Comparison of ENCODE assay signal across 25 cellular contexts in genomic region chr14:23862513-23862912, GRCh38.
"Had no signal": no experiment of that assay in that cellular context is flagged by ENCODE, and none has a peak within 500 bp of the region (broad histone marks: within the 10 kb centered on the region; RNA-seq: fewer than 3 reads in every experiment).

No MANE protein-coding gene starts in this region.

- H3K36me3 ChIP-seq: left ventricle myocardium inferior, ovary, prostate gland, suprapubic skin, thoracic aorta, tibial nerve, uterus had no signal

- H3K4me3 ChIP-seq: left ventricle myocardium inferior, lung, mucosa of descending colon, ovary, prostate gland, skin epidermis, suprapubic skin, thoracic aorta, tibial nerve, uterus had no signal

- H3K4me1 Mint-ChIP-seq: naive thymus-derived CD4-positive, alpha-beta T cell; stimulated activated naive B cell treated with anti-CD40 and anti-IgM and Interleukin-4, amounts not matched to agents 10 μg/mL and 1 μg/mL and 100 μg/mL, for 72 hours had no signal

- H3K4me3 Mint-ChIP-seq: naive thymus-derived CD4-positive, alpha-beta T cell; natural killer cell treated with Interleukin-12 subunit alpha and Interleukin-12 subunit beta and Interleukin-15 and Interleukin-18, amount 100 ng/mL, for 72 hours; stimulated activated naive B cell treated with anti-CD40 and anti-IgM and Interleukin-4, amounts not matched to agents 10 μg/mL and 1 μg/mL and 100 μg/mL, for 72 hours; stimulated activated naive CD8-positive, alpha-beta T cell treated with anti-CD3 and anti-CD28 coated beads, Interleukin-15, Interleukin-2, amounts not matched to agents 100 ng/mL and 50 ng/mL, for 24 hours; type B pancreatic cell had no signal

- DNase-seq: hypothalamus; islet precursor cell; left ventricle myocardium inferior; midbrain; mucosa of descending colon; naive thymus-derived CD4-positive, alpha-beta T cell; ovary; retina; right cardiac atrium; stimulated activated CD4-positive, alpha-beta T cell treated with anti-CD3 and anti-CD28 coated beads, Interleukin-12 subunit alpha, Interleukin-12 subunit beta, amount 100 ng/mL, for 4 hours; stimulated activated CD4-positive, alpha-beta T cell treated with anti-CD3 and anti-CD28 coated beads, Interleukin-15, amount 100 ng/mL, for 24 hours; stimulated activated CD4-positive, alpha-beta T cell treated with anti-CD3 and anti-CD28 coated beads, Interleukin-2, amount 100 ng/mL, for 24 hours; stimulated activated CD4-positive, alpha-beta T cell treated with anti-CD3 and anti-CD28 coated beads, Interleukin-4, amount 100 ng/mL, for 1 hour; stimulated activated naive B cell treated with anti-CD40 and anti-IgM and Interleukin-4, amounts not matched to agents 10 μg/mL and 1 μg/mL and 100 μg/mL, for 72 hours; uterus had no signal

- H3K27ac ChIP-seq: left ventricle myocardium inferior, ovary, prostate gland, skin epidermis, suprapubic skin, thoracic aorta, tibial nerve, uterus had no signal

- H3K4me1 ChIP-seq: prostate gland, suprapubic skin, tibial nerve, uterus had no signal

- H3K9me3 Mint-ChIP-seq: naive thymus-derived CD4-positive, alpha-beta T cell; natural killer cell treated with Interleukin-12 subunit alpha and Interleukin-12 subunit beta and Interleukin-15 and Interleukin-18, amount 100 ng/mL, for 72 hours; stimulated activated naive B cell treated with anti-CD40 and anti-IgM and Interleukin-4, amounts not matched to agents 10 μg/mL and 1 μg/mL and 100 μg/mL, for 72 hours; stimulated activated naive CD8-positive, alpha-beta T cell treated with anti-CD3 and anti-CD28 coated beads, Interleukin-15, Interleukin-2, amounts not matched to agents 100 ng/mL and 50 ng/mL, for 24 hours; type B pancreatic cell had no signal

- H3K27me3 Mint-ChIP-seq: type B pancreatic cell had no signal

- H3K36me3 Mint-ChIP-seq: naive thymus-derived CD4-positive, alpha-beta T cell; natural killer cell treated with Interleukin-12 subunit alpha and Interleukin-12 subunit beta and Interleukin-15 and Interleukin-18, amount 100 ng/mL, for 72 hours; stimulated activated naive B cell treated with anti-CD40 and anti-IgM and Interleukin-4, amounts not matched to agents 10 μg/mL and 1 μg/mL and 100 μg/mL, for 72 hours; type B pancreatic cell had no signal

- H3K27ac Mint-ChIP-seq: naive thymus-derived CD4-positive, alpha-beta T cell; natural killer cell treated with Interleukin-12 subunit alpha and Interleukin-12 subunit beta and Interleukin-15 and Interleukin-18, amount 100 ng/mL, for 72 hours; stimulated activated naive B cell treated with anti-CD40 and anti-IgM and Interleukin-4, amounts not matched to agents 10 μg/mL and 1 μg/mL and 100 μg/mL, for 72 hours; stimulated activated naive CD8-positive, alpha-beta T cell treated with anti-CD3 and anti-CD28 coated beads, Interleukin-15, Interleukin-2, amounts not matched to agents 100 ng/mL and 50 ng/mL, for 24 hours; type B pancreatic cell had no signal

- H3K27me3 ChIP-seq: ovary, tibial nerve, uterus had no signal

- H3K9me3 ChIP-seq: left ventricle myocardium inferior, mucosa of descending colon, ovary, prostate gland, suprapubic skin, thoracic aorta, tibial nerve, uterus had no signal

- ATAC-seq: mucosa of descending colon; naive thymus-derived CD4-positive, alpha-beta T cell; natural killer cell treated with Interleukin-12 subunit alpha and Interleukin-12 subunit beta and Interleukin-15 and Interleukin-18, amount 100 ng/mL, for 72 hours; right cardiac atrium; sciatic nerve; stimulated activated naive B cell treated with anti-CD40 and anti-IgM and Interleukin-4, amounts not matched to agents 10 μg/mL and 1 μg/mL and 100 μg/mL, for 72 hours had no signal
